21 cellular contexts compared by ENCODE assay signal in the genomic region with DNA sequence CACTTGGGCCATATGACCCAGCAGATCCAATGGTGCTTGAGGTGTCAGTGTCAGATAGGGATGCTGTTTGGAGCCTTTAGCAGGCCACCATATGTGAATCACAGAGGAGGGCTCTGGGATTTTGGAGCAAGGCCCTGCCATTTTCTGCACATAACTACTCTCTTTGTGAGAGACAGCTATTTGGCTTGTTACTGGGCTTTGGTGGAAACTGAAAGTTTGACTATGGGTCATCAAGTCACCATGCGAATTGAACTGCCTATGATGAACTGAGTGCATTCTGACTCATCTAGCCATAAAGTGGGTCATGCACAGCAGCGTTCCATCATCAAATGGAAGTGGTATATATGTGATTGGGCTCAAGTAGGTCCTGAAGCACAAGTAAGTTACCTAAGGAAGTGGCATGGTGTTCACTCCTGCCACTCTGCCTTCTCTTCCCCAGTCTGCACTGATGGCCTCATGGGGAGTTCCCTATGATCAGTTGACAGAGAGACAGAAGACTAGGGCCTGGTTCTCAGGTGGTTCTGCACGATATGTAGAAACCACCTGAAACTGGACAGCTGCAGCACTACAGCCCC.
"Had no signal": no experiment of that assay in that cellular context is flagged by ENCODE, and none has a peak within 500 bp of the region (broad histone marks: within the 10 kb centered on the region; RNA-seq: fewer than 3 reads in every experiment).

No MANE protein-coding gene starts in this region.

- ATAC-seq: gastrocnemius medialis; heart right ventricle; left cardiac atrium; left lung; left ventricle myocardium superior; lower lobe of right lung; mucosa of descending colon; naive thymus-derived CD8-positive, alpha-beta T cell had no signal

- H3K4me3 ChIP-seq: coronary artery, dorsolateral prefrontal cortex, esophagus muscularis mucosa, gastrocnemius medialis, heart right ventricle, left lung, lower lobe of right lung, mucosa of descending colon had no signal

- H3K27me3 ChIP-seq: dorsolateral prefrontal cortex, esophagus muscularis mucosa, gastrocnemius medialis, heart right ventricle, left lung had no signal

- DNase-seq: dermis blood vessel endothelial cell; dorsolateral prefrontal cortex; effector CD4-positive, alpha-beta T cell; effector memory CD4-positive, alpha-beta T cell; foreskin fibroblast; foreskin melanocyte; gastrocnemius medialis; glutamatergic neuron; head of caudate nucleus; heart right ventricle; hippocampal formation; left cardiac atrium; left lung; left ventricle myocardium superior; lower lobe of right lung; mesenchymal stem cell; mucosa of descending colon; naive B cell; naive thymus-derived CD8-positive, alpha-beta T cell had no signal

- H3K27ac ChIP-seq: coronary artery, dorsolateral prefrontal cortex, esophagus muscularis mucosa, gastrocnemius medialis, heart right ventricle, left lung, lower lobe of right lung had no signal

- H3K9me3 ChIP-seq: gastrocnemius medialis had no signal

- H3K36me3 ChIP-seq: esophagus muscularis mucosa, gastrocnemius medialis, heart right ventricle, left lung, lower lobe of right lung had no signal

- H3K4me1 ChIP-seq: esophagus muscularis mucosa, gastrocnemius medialis, heart right ventricle, left lung, lower lobe of right lung had no signal
